In genomic region chr3:73577704-73578103, GRCh38 we compare ENCODE assay signal across 30 cellular contexts. TPM values are rescaled to one million over a fixed set of nuclear protein-coding genes. Genes with fewer than 3 reads are reported as not detected.
"Had no signal": no experiment of that assay in that cellular context is flagged by ENCODE, and none has a peak within 500 bp of the region (broad histone marks: within the 10 kb centered on the region; RNA-seq: fewer than 3 reads in every experiment).

No MANE protein-coding gene starts in this region.

- H3K4me1 ChIP-seq: spleen had no signal

- DNase-seq: activated CD4-positive, alpha-beta T cell treated with anti-CD3 and anti-CD28 coated beads for 4 hours; activated CD4-positive, alpha-beta T cell treated with anti-CD3 and anti-CD28 coated beads, Interleukin-2, amount 50 U/mL, for 4 hours; activated naive CD4-positive, alpha-beta T cell; activated naive CD8-positive, alpha-beta T cell treated with anti-CD3 and anti-CD28 coated beads for 36 hours; activated T-cell treated with anti-CD3 and anti-CD28 coated beads for 4 hours; activated T-cell treated with anti-CD3 and anti-CD28 coated beads, Interleukin-2, amount 50 U/mL, for 72 hours; adrenal gland; aorta; cerebellar nuclear complex; dorsolateral prefrontal cortex; effector memory CD4-positive, alpha-beta T cell; foreskin fibroblast; head of caudate nucleus; hippocampal formation; immature natural killer cell; lower lobe of right lung; nephron progenitor cell; pancreas; spleen; stimulated activated naive CD4-positive, alpha-beta T cell treated with Interleukin-2 at 50 U/mL for 16 hours; T-helper 1 cell had no signal

- H3K27ac Mint-ChIP-seq: activated naive CD8-positive, alpha-beta T cell treated with anti-CD3 and anti-CD28 coated beads for 36 hours; activated T-cell treated with anti-CD3 and anti-CD28 coated beads, Interleukin-2, amount 50 U/mL, for 72 hours; immature natural killer cell; nephron progenitor cell; T-helper 2 cell treated with Interferon-gamma antibody and Interleukin-4, amounts not matched to agents 5 μg/mL and 100 μg/mL, for 36 hours had no signal

- H3K27ac ChIP-seq: adrenal gland, cardiac muscle cell, coronary artery, dorsolateral prefrontal cortex, lower lobe of right lung, neutrophil, pancreas, prostate gland, spleen, tibial nerve, VCaP had no signal

- FAIRE-seq: pancreas had no signal

- H3K36me3 ChIP-seq: adrenal gland, cardiac muscle cell, lower lobe of right lung, neutrophil, pancreas, prostate gland, spleen, tibial nerve had no signal

- H3K9me3 ChIP-seq: adrenal gland, lower lobe of right lung, neutrophil, pancreas, prostate gland, spleen, tibial nerve had no signal

- ATAC-seq: left lobe of liver, lower lobe of right lung had no signal

- H3K36me3 Mint-ChIP-seq: activated naive CD8-positive, alpha-beta T cell treated with anti-CD3 and anti-CD28 coated beads for 36 hours; immature natural killer cell had no signal

- H3K4me3 Mint-ChIP-seq: activated naive CD8-positive, alpha-beta T cell treated with anti-CD3 and anti-CD28 coated beads for 36 hours; activated T-cell treated with anti-CD3 and anti-CD28 coated beads, Interleukin-2, amount 50 U/mL, for 72 hours; brain; immature natural killer cell; nephron progenitor cell; T-helper 2 cell treated with Interferon-gamma antibody and Interleukin-4, amounts not matched to agents 5 μg/mL and 100 μg/mL, for 36 hours had no signal

- H3K4me1 Mint-ChIP-seq: activated naive CD8-positive, alpha-beta T cell treated with anti-CD3 and anti-CD28 coated beads for 36 hours; immature natural killer cell had no signal

- H3K27me3 Mint-ChIP-seq: brain had no signal

- H3K9me3 Mint-ChIP-seq: activated naive CD8-positive, alpha-beta T cell treated with anti-CD3 and anti-CD28 coated beads for 36 hours; activated T-cell treated with anti-CD3 and anti-CD28 coated beads, Interleukin-2, amount 50 U/mL, for 72 hours; nephron progenitor cell; T-helper 2 cell treated with Interferon-gamma antibody and Interleukin-4, amounts not matched to agents 5 μg/mL and 100 μg/mL, for 36 hours had no signal

- H3K4me3 ChIP-seq: adrenal gland, cardiac muscle cell, coronary artery, dorsolateral prefrontal cortex, lower lobe of right lung, pancreas, prostate gland, spleen, tibial nerve had no signal

- H3K27me3 ChIP-seq: adrenal gland, cardiac muscle cell, dorsolateral prefrontal cortex, pancreas, spleen, tibial nerve had no signal

RNA-seq across cellular contexts. Expression of gene PDZRN3, which starts 47.0 kb away (rescaled TPM):
- total RNA-seq: activated naive CD8-positive, alpha-beta T cell treated with anti-CD3 and anti-CD28 coated beads for 36 hours; activated T-cell treated with anti-CD3 and anti-CD28 coated beads, Interleukin-2, amount 50 U/mL, for 72 hours had no signal
- polyA plus RNA-seq: immature natural killer cell had no signal
